25 cellular contexts compared by ENCODE assay signal in genomic region chr6:133431031-133431430, GRCh38.
DNase-seq lines count a peak whose midpoint lies in the region; ATAC-seq and TF ChIP-seq lines count a peak whose summit lies in the region.
"Had no signal": no experiment of that assay in that cellular context is flagged by ENCODE, and none has a peak within 500 bp of the region (broad histone marks: within the 10 kb centered on the region; RNA-seq: fewer than 3 reads in every experiment).

No MANE protein-coding gene starts in this region.

- peak; percentile 12 for DNase-seq in NCI-H2107 treated with DMSO at 0.1 percent for 48 hours (lab: John Stamatoyannopoulos, UW; ENCODE audit: unreplicated experiment)
- no peak for DNase-seq in NCI-H2107 (lab: John Stamatoyannopoulos, UW)
- DNase-seq in endodermal cell: no peak
- DNase-seq in neural crest cell (ENCODE audit: low read depth, low spot score): no peak
- DNase-seq in mucosa of gallbladder (ENCODE audit: low spot score): no peak
- DNase-seq in activated T-cell treated with anti-CD3 and anti-CD28 coated beads, Interleukin-2, amount 50 U/mL, for 4 hours: no peak
- DNase-seq: AML-193, DMS79 treated with DMSO at 0.1 percent for 48 hours, GM23248, Kasumi-1, MM.1S, NCI-H1092, NCI-H146, NCI-H2081, NCI-H2227 treated with DMSO at 0.1 percent for 48 hours, NCI-H510A treated with DMSO at 0.1 percent for 48 hours, NCI-H774, RPMI8226, SHP77 treated with DMSO at 0.1 percent for 48 hours had no signal

- no peak overlapping the region for H3K4me3 ChIP-seq in endodermal cell (ENCODE audit: low read length)
- H3K4me3 ChIP-seq: GM23248 had no signal

- no peaks in the 10 kb centered on the region for H3K36me3 Mint-ChIP-seq in endodermal cell (ENCODE audit: low read depth)
- peaks cover 3% of the 10 kb centered on the region for H3K36me3 Mint-ChIP-seq in neural crest cell (ENCODE audit: low read depth)
- H3K36me3 Mint-ChIP-seq in activated T-cell treated with anti-CD3 and anti-CD28 coated beads, Interleukin-2, amount 50 U/mL, for 4 hours (ENCODE audit: insufficient read depth): no peaks in the 10 kb centered on the region
- H3K36me3 Mint-ChIP-seq: CD14-positive monocyte had no signal

- no peak for ATAC-seq in GM21528 (IDR thresholded peaks at IDR 0.05; ENCODE audit: low FRiP score, unreplicated experiment)
- ATAC-seq in activated T-cell treated with anti-CD3 and anti-CD28 coated beads, Interleukin-2, amount 50 U/mL, for 4 hours: no peak
- no peak for ATAC-seq in GM21576 (IDR thresholded peaks at IDR 0.05; ENCODE audit: unreplicated experiment)
- ATAC-seq: HCT116, SK-N-SH treated with all-trans-retinoic acid at 6 μM for 48 hours had no signal

- H3K4me1 Mint-ChIP-seq in endodermal cell: peaks cover 21% of the 10 kb centered on the region
- peaks cover 35% of the 10 kb centered on the region for H3K4me1 Mint-ChIP-seq in neural crest cell
- no peaks in the 10 kb centered on the region for H3K4me1 Mint-ChIP-seq in activated T-cell treated with anti-CD3 and anti-CD28 coated beads, Interleukin-2, amount 50 U/mL, for 4 hours (ENCODE audit: low read depth)
- H3K4me1 Mint-ChIP-seq: CD14-positive monocyte had no signal

- H3K27ac ChIP-seq in endodermal cell (ENCODE audit: low read depth, low read length): no peak overlapping the region
- H3K27ac ChIP-seq: 22Rv1, GM23248 had no signal

- H3K27me3 Mint-ChIP-seq in endodermal cell (ENCODE audit: insufficient read depth) (no peaks in the 10 kb centered on the region), neural crest cell (ENCODE audit: low read depth) (no peaks in the 10 kb centered on the region)
- H3K27me3 Mint-ChIP-seq in activated T-cell treated with anti-CD3 and anti-CD28 coated beads, Interleukin-2, amount 50 U/mL, for 4 hours (ENCODE audit: low read depth): no peaks in the 10 kb centered on the region

- H3K9me3 Mint-ChIP-seq in endodermal cell (peaks cover 1% of the 10 kb centered on the region), neural crest cell (peaks cover 8% of the 10 kb centered on the region)
- H3K9me3 Mint-ChIP-seq in activated T-cell treated with anti-CD3 and anti-CD28 coated beads, Interleukin-2, amount 50 U/mL, for 4 hours: peaks cover 3% of the 10 kb centered on the region

- H3K27ac Mint-ChIP-seq in endodermal cell: peak overlapping the region; percentile 87
- peak overlapping the region; percentile 89 for H3K27ac Mint-ChIP-seq in neural crest cell (ENCODE audit: unreplicated experiment)
- H3K27ac Mint-ChIP-seq: CD14-positive monocyte had no signal

- no peaks in the 10 kb centered on the region for H3K36me3 ChIP-seq in endodermal cell (ENCODE audit: control insufficient read depth, insufficient read depth, low read length)

- H3K9me3 ChIP-seq in endodermal cell (ENCODE audit: control insufficient read depth, low read length): no peaks in the 10 kb centered on the region

- H3K9ac ChIP-seq in endodermal cell (ENCODE audit: extremely low read depth, low read length, poor library complexity, severe bottlenecking): no peak overlapping the region
- H3K9ac ChIP-seq: GM23248 had no signal

- TF ChIP-seq CTCF in endodermal cell (conservative IDR thresholded peaks at IDR 0.05) (no peak), neural crest cell (conservative IDR thresholded peaks at IDR 0.05) (no peak)

- H3K4me3 Mint-ChIP-seq in endodermal cell: no peak overlapping the region
- H3K4me3 Mint-ChIP-seq in neural crest cell: no peak overlapping the region
- H3K4me3 Mint-ChIP-seq in activated T-cell treated with anti-CD3 and anti-CD28 coated beads, Interleukin-2, amount 50 U/mL, for 4 hours: no peak overlapping the region
- H3K4me3 Mint-ChIP-seq: CD14-positive monocyte had no signal

- peaks cover 13% of the 10 kb centered on the region for H3K4me1 ChIP-seq in endodermal cell (ENCODE audit: control insufficient read depth, insufficient read depth, low read length)

- H3K27me3 ChIP-seq in endodermal cell (ENCODE audit: control insufficient read depth, insufficient read depth, low read length, poor library complexity, severe bottlenecking): no peaks in the 10 kb centered on the region
